25 cellular contexts compared by ENCODE assay signal in the genomic region with DNA sequence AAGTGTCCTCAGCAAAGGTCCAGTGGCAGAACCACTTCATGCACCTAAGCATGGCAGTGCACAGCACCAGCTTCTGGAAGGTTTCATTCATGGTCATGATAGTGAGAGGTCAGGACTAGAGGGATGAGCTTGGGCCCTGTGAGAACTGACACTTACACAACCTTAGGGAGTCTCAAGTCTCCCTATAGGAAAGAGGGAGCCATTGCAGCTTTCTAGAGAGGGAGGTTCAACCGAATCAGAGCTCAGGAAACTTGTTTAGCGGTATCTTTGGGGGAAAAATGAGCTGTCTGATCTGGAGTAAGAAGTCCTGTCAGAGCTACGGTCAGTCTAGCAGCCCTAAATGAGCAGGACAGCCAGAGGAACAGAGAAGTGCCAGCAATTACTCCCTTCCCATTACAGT.
"Had no signal": no experiment of that assay in that cellular context is flagged by ENCODE, and none has a peak within 500 bp of the region (broad histone marks: within the 10 kb centered on the region; RNA-seq: fewer than 3 reads in every experiment).

No MANE protein-coding gene starts in this region.

- H3K9me3 Mint-ChIP-seq: activated CD4-positive, alpha-beta memory T cell treated with anti-CD3 and anti-CD28 coated beads, Interleukin-2, amount 10 ng/mL, durations not matched to agents 7 days and 5 days; activated CD4-positive, alpha-beta T cell treated with anti-CD3 and anti-CD28 coated beads, Interleukin-2, amount 10 ng/mL, durations not matched to agents 7 days and 5 days; activated T-cell treated with anti-CD3 and anti-CD28 coated beads, Interleukin-2, amount 50 U/mL, for 4 hours; activated T-helper 17 cell treated with anti-CD3 and anti-CD28 coated beads, Interleukin-2, amount 50 U/mL, for 72 hours; central memory CD8-positive, alpha-beta T cell; mesothelial cell of epicardium; naive thymus-derived CD4-positive, alpha-beta T cell; neural crest cell; stimulated activated naive B cell treated with anti-CD40 and anti-IgM and Interleukin-4, amounts not matched to agents 10 μg/mL and 1 μg/mL and 100 μg/mL, for 72 hours had no signal

- H3K36me3 Mint-ChIP-seq: naive thymus-derived CD4-positive, alpha-beta T cell; stimulated activated naive B cell treated with anti-CD40 and anti-IgM and Interleukin-4, amounts not matched to agents 10 μg/mL and 1 μg/mL and 100 μg/mL, for 72 hours had no signal

- H3K4me1 Mint-ChIP-seq: activated CD4-positive, alpha-beta memory T cell treated with anti-CD3 and anti-CD28 coated beads, Interleukin-2, amount 10 ng/mL, durations not matched to agents 7 days and 5 days; activated CD4-positive, alpha-beta T cell treated with anti-CD3 and anti-CD28 coated beads, Interleukin-2, amount 10 ng/mL, durations not matched to agents 7 days and 5 days; activated T-helper 17 cell treated with anti-CD3 and anti-CD28 coated beads, Interleukin-2, amount 50 U/mL, for 72 hours; central memory CD8-positive, alpha-beta T cell; naive thymus-derived CD4-positive, alpha-beta T cell; stimulated activated naive B cell treated with anti-CD40 and anti-IgM and Interleukin-4, amounts not matched to agents 10 μg/mL and 1 μg/mL and 100 μg/mL, for 72 hours had no signal

- H3K27me3 ChIP-seq: colonic mucosa, right atrium auricular region, stomach, thyroid gland had no signal

- H2AFZ ChIP-seq: parathyroid adenoma had no signal

- H3K27ac ChIP-seq: colonic mucosa, parathyroid adenoma, right atrium auricular region, stomach, thyroid gland had no signal

- H3K27me3 Mint-ChIP-seq: activated T-helper 17 cell treated with anti-CD3 and anti-CD28 coated beads, Interleukin-2, amount 50 U/mL, for 72 hours had no signal

- H3K4me1 ChIP-seq: colonic mucosa, parathyroid adenoma had no signal

- H3K4me3 ChIP-seq: colonic mucosa, right atrium auricular region, stomach, thyroid gland had no signal

- H3K4me3 Mint-ChIP-seq: activated CD4-positive, alpha-beta memory T cell treated with anti-CD3 and anti-CD28 coated beads, Interleukin-2, amount 10 ng/mL, durations not matched to agents 7 days and 5 days; activated CD4-positive, alpha-beta T cell treated with anti-CD3 and anti-CD28 coated beads, Interleukin-2, amount 10 ng/mL, durations not matched to agents 7 days and 5 days; activated T-cell treated with anti-CD3 and anti-CD28 coated beads, Interleukin-2, amount 50 U/mL, for 4 hours; activated T-helper 17 cell treated with anti-CD3 and anti-CD28 coated beads, Interleukin-2, amount 50 U/mL, for 72 hours; central memory CD8-positive, alpha-beta T cell; mesothelial cell of epicardium; naive thymus-derived CD4-positive, alpha-beta T cell; neural crest cell; stimulated activated naive B cell treated with anti-CD40 and anti-IgM and Interleukin-4, amounts not matched to agents 10 μg/mL and 1 μg/mL and 100 μg/mL, for 72 hours had no signal

- H3K27ac Mint-ChIP-seq: activated CD4-positive, alpha-beta memory T cell treated with anti-CD3 and anti-CD28 coated beads, Interleukin-2, amount 10 ng/mL, durations not matched to agents 7 days and 5 days; activated CD4-positive, alpha-beta T cell treated with anti-CD3 and anti-CD28 coated beads, Interleukin-2, amount 10 ng/mL, durations not matched to agents 7 days and 5 days; activated T-helper 17 cell treated with anti-CD3 and anti-CD28 coated beads, Interleukin-2, amount 50 U/mL, for 72 hours; mesothelial cell of epicardium; naive thymus-derived CD4-positive, alpha-beta T cell; stimulated activated naive B cell treated with anti-CD40 and anti-IgM and Interleukin-4, amounts not matched to agents 10 μg/mL and 1 μg/mL and 100 μg/mL, for 72 hours had no signal

- DNase-seq: activated CD4-positive, alpha-beta memory T cell treated with anti-CD3 and anti-CD28 coated beads, Interleukin-2, amount 10 ng/mL, durations not matched to agents 7 days and 5 days; activated CD4-positive, alpha-beta T cell treated with anti-CD3 and anti-CD28 coated beads for 1 hour; activated CD4-positive, alpha-beta T cell treated with anti-CD3 and anti-CD28 coated beads, Interleukin-2, amount 10 ng/mL, durations not matched to agents 7 days and 5 days; activated gamma-delta T cell treated with Interleukin-2 at 50 U/mL for 16 hours; activated naive CD4-positive, alpha-beta T cell treated with anti-CD3 and anti-CD28 coated beads, Interleukin-2, amount 50 U/mL, for 16 hours; activated T-cell treated with anti-CD3 and anti-CD28 coated beads, Interleukin-2, amount 50 U/mL, for 4 hours; colonic mucosa; effector CD8-positive, alpha-beta T cell; foreskin melanocyte; left cardiac atrium; mammary epithelial cell; naive thymus-derived CD4-positive, alpha-beta T cell; occipital lobe; stimulated activated CD4-positive, alpha-beta T cell treated with anti-CD3 and anti-CD28 coated beads, Interleukin-15, amount 100 ng/mL, for 24 hours; stimulated activated CD4-positive, alpha-beta T cell treated with anti-CD3 and anti-CD28 coated beads, Interleukin-2, amount 100 ng/mL, for 24 hours; stimulated activated naive B cell treated with anti-CD40 and anti-IgM and Interleukin-4, amounts not matched to agents 10 μg/mL and 1 μg/mL and 100 μg/mL, for 72 hours; stomach; T-helper 2 cell; thyroid gland had no signal

- H3K9ac ChIP-seq: parathyroid adenoma had no signal

- H3K36me3 ChIP-seq: colonic mucosa, right atrium auricular region had no signal

- H3K9me3 ChIP-seq: colonic mucosa, right atrium auricular region, stomach, thyroid gland had no signal
